Comparison of ENCODE assay signal across 7 cellular contexts in the genomic region with DNA sequence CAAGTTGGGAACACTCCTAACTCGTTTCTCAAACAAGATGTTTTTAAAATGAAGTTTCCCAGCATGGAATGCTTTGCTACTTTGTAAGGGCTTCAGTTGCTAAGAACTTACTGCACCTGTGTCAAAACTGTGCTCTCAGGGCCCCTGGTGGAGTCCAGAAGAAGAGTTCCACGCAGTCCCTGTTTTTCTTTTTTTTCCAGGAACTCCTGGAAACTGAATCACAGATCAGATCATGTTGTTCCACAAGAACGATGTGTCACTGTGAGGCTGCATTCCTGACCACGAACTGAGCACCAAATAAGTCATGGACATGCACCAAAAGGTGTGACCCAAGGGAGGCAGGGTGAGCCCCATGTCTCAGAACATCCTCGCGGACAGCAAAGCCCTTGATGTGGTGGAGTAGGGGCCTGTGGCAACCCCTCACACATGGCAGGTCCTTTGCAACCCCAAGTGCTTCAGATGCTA.
DNase-seq lines count a peak whose midpoint lies in the region; ATAC-seq, FAIRE-seq and TF ChIP-seq lines count a peak whose summit lies in the region.

No MANE protein-coding gene starts in this region.

- H3K27me3 ChIP-seq in IMR-90 (ENCODE audit: control insufficient read depth, insufficient read depth, low read length) (peaks cover 19% of the 10 kb centered on the region), body of pancreas (no peaks in the 10 kb centered on the region), thoracic aorta (replicated peaks; ENCODE audit: insufficient read depth) (no peaks in the 10 kb centered on the region), transverse colon (no peaks in the 10 kb centered on the region)

- peak; percentile 46; the same call in 1 of the 2 replicates for TF ChIP-seq RAD21 in IMR-90 (IDR thresholded peaks at IDR 0.05; ENCODE audit: low read length)

- H4K20me1 ChIP-seq in IMR-90 (ENCODE audit: insufficient read depth, low read length), result peaks cover 3% of the 10 kb centered on the region; the same call in 1 of the 2 replicates

- no peak overlapping the region for H3K18ac ChIP-seq in IMR-90 (ENCODE audit: low read depth, low read length)

- ATAC-seq in IMR-90 (ENCODE audit: low read depth) (peak; percentile 73), body of pancreas (peak; percentile 81), thoracic aorta (ENCODE audit: insufficient number of reproducible peaks, low FRiP score, low read depth) (peak; percentile 55)

- FAIRE-seq in kidney (lab: Jason Lieb, UNC), result no peak

- no peak for TF ChIP-seq POLR2A in IMR-90 (IDR thresholded peaks at IDR 0.05; ENCODE audit: low read depth, low read length)
- TF ChIP-seq POLR2A in body of pancreas (IDR thresholded peaks at IDR 0.05), result no peak
- TF ChIP-seq POLR2A in transverse colon (IDR thresholded peaks at IDR 0.05), result no peak

- no peak overlapping the region for H4K8ac ChIP-seq in IMR-90 (ENCODE audit: low read depth in 2 of 2, low read length in 2 of 2)

- no peak overlapping the region for H2AK5ac ChIP-seq in IMR-90 (ENCODE audit: low read depth, low read length)

- H3K9me3 ChIP-seq in IMR-90 (ENCODE audit: control insufficient read depth, insufficient read depth, low read length) (no peaks in the 10 kb centered on the region), body of pancreas (no peaks in the 10 kb centered on the region), kidney (ENCODE audit: control insufficient read depth in 1 of 2, low read length in 2 of 2) (no peaks in the 10 kb centered on the region), thoracic aorta (no peaks in the 10 kb centered on the region), transverse colon (no peaks in the 10 kb centered on the region)

- CTCF ChIA-PET in IMR-90 (lab: Yijun Ruan, JAX), result no interaction called here

- BruUV-seq in IMR-90 (replicated peaks; lab: Mats Ljungman, UMichigan), result no TSS peak

- no peak overlapping the region for H3K56ac ChIP-seq in IMR-90 (ENCODE audit: extremely low read depth, insufficient read depth, low read length)

- intact Hi-C loops in IMR-90 (cut with micrococcal nuclease) (no loop called here), body of pancreas (cut with DNase I) (no loop called here), kidney (cut with DNase I) (no loop called here), transverse colon (cut with DNase I; ENCODE audit: low total_unique reads) (no loop called here)

- H2BK5ac ChIP-seq in IMR-90 (ENCODE audit: low read depth, low read length, poor library complexity, severe bottlenecking), result no peak overlapping the region

- peaks cover 6% of the 10 kb centered on the region for H3K4me1 ChIP-seq in IMR-90 (ENCODE audit: control insufficient read depth, insufficient read depth, low read length)
- peaks cover 27% of the 10 kb centered on the region for H3K4me1 ChIP-seq in body of pancreas
- H3K4me1 ChIP-seq in kidney (ENCODE audit: control insufficient read depth in 1 of 2, insufficient read depth in 1 of 2, low read depth in 1 of 2, low read length in 2 of 2), result peaks cover 6 to 12% of the 10 kb centered on the region in 2 donors
- peaks cover 18 to 28% of the 10 kb centered on the region in 2 donors for H3K4me1 ChIP-seq in thoracic aorta (ENCODE audit: control insufficient read depth in 1 of 2, low read depth in 2 of 2)
- peaks cover 0 to 13% (median 6%) of the 10 kb centered on the region in 4 donors for H3K4me1 ChIP-seq in transverse colon

- dilution Hi-C loops in IMR-90 (cut with HindIII; ENCODE audit: low sequenced_read_pairs, unreplicated experiment), result no loop called here

- H2BK20ac ChIP-seq in IMR-90 (ENCODE audit: low read depth, low read length), result no peak overlapping the region

- H4K91ac ChIP-seq in IMR-90 (ENCODE audit: insufficient read depth, low read depth, low read length), result no peak overlapping the region

- H3K9ac ChIP-seq in IMR-90 (ENCODE audit: low read depth, low read length) (no peak overlapping the region), kidney (ENCODE audit: low read length in 2 of 2) (no peak overlapping the region)

- no peaks in the 10 kb centered on the region for H3K79me1 ChIP-seq in IMR-90 (ENCODE audit: low read depth in 1 of 2, low read length in 2 of 2)

- no peak overlapping the region for H3K14ac ChIP-seq in IMR-90 (replicated peaks; ENCODE audit: low read depth, low read length)

- H3K4me3 ChIP-seq in IMR-90 (ENCODE audit: insufficient read depth, low read depth, low read length) (no peak overlapping the region), body of pancreas (no peak overlapping the region), kidney (ENCODE audit: low read length in 2 of 2) (no peak overlapping the region), thoracic aorta (no peak overlapping the region), transverse colon (no peak overlapping the region)

- no peak overlapping the region for H3K4me2 ChIP-seq in IMR-90 (ENCODE audit: low read depth, low read length)

- no peak overlapping the region for H2AK9ac ChIP-seq in IMR-90 (replicated peaks; ENCODE audit: low read depth, low read length, poor library complexity)

- no CpG with 5 or more reads among the region's 6 CpGs for WGBS in IMR-90 (ENCODE audit: extremely low coverage in 2 of 2, insufficient read length in 1 of 2), 2 experiments
- WGBS in body of pancreas, 2 donors, result 27 to 30% methylated on average over 6 of the region's 6 CpGs
- 41 to 100% methylated on average over 2 to 6 of the region's 6 CpGs for WGBS in transverse colon (ENCODE audit: low coverage in 1 of 2), 2 donors

- H2BK15ac ChIP-seq in IMR-90 (ENCODE audit: low read depth, low read length), result no peak overlapping the region

- peak overlapping the region; percentile 28 for H2AFZ ChIP-seq in IMR-90 (replicated peaks; ENCODE audit: low read length, poor library complexity)

- in situ Hi-C loops in IMR-90 (cut with MboI; ENCODE audit: low sequenced_read_pairs) (no loop called here), transverse colon (cut with MboI; ENCODE audit: low pct_ligation_motif_present in 1 of 4, low pct_unique_long_range_greater_than_20kb in 1 of 4, low sequenced_read_pairs in 3 of 4) (no loop called here)

- H3K27ac ChIP-seq in IMR-90 (ENCODE audit: insufficient read depth, low read length) (no peak overlapping the region), body of pancreas (peak overlapping the region; percentile 40 to 69 (median 60)), kidney (ENCODE audit: low read depth in 2 of 2, low read length in 2 of 2) (no peak overlapping the region), thoracic aorta (peak overlapping the region; percentile 51 to 83), transverse colon (peak overlapping the region in 1 of 4 donors; percentile 81)

- TF ChIP-seq CTCF in IMR-90 (conservative IDR thresholded peaks at IDR 0.05; ENCODE audit: low read depth, low read length), result peak; percentile 33
- TF ChIP-seq CTCF in body of pancreas (IDR thresholded peaks at IDR 0.05), result peak in 4 of 7 experiments; percentile 39 to 49 (median 45)
- no peak for TF ChIP-seq CTCF in kidney (IDR thresholded peaks at IDR 0.05; ENCODE audit: borderline replicate concordance, extremely low read depth, insufficient read depth)
- peak; percentile 58 for TF ChIP-seq CTCF in thoracic aorta (IDR thresholded peaks at IDR 0.05)
- TF ChIP-seq CTCF in transverse colon (IDR thresholded peaks at IDR 0.05), result no peak

- H3K9me1 ChIP-seq in IMR-90 (ENCODE audit: insufficient read depth, low read length), result no peaks in the 10 kb centered on the region

- H4K5ac ChIP-seq in IMR-90 (ENCODE audit: low read depth, low read length), result no peak overlapping the region

- TF ChIP-seq EP300 in transverse colon (IDR thresholded peaks at IDR 0.05; ENCODE audit: low read depth), result no peak

- H3K23ac ChIP-seq in IMR-90 (ENCODE audit: low read depth, low read length), result no peak overlapping the region

- POLR2A ChIA-PET in IMR-90 (lab: Charles Lee; ENCODE audit: unreplicated experiment), result no interaction called here

- peak; percentile 72 for DNase-seq in IMR-90
- DNase-seq in body of pancreas, result peak; percentile 37 to 64 (median 51)
- peak; percentile 74 for DNase-seq in kidney
- DNase-seq in thoracic aorta (ENCODE audit: low spot score), result peak; percentile 30
- DNase-seq in NCI-H526 (lab: John Stamatoyannopoulos, UW), result no peak
- no peak for DNase-seq in transverse colon
- DNase-seq in pons (ENCODE audit: low spot score), result no peak

- H3K36me3 ChIP-seq in IMR-90 (ENCODE audit: control insufficient read depth, insufficient read depth, low read length) (no peaks in the 10 kb centered on the region), body of pancreas (replicated peaks in 1 of 2; ENCODE audit: insufficient read depth in 1 of 2, low read depth in 2 of 2) (no peaks in the 10 kb centered on the region), kidney (ENCODE audit: control insufficient read depth in 1 of 2, insufficient read depth in 2 of 2, low read length in 2 of 2) (no peaks in the 10 kb centered on the region), thoracic aorta (no peaks in the 10 kb centered on the region), transverse colon (no peaks in the 10 kb centered on the region)

- no peak overlapping the region for H3K4ac ChIP-seq in IMR-90 (ENCODE audit: low read depth, low read length)

- no peak overlapping the region for H2BK120ac ChIP-seq in IMR-90 (ENCODE audit: low read depth, low read length)

TF ChIP-seq in IMR-90, 13 proteins besides CTCF, POLR2A, EP300 and RAD21:
- TF ChIP-seq SMC3 (IDR thresholded peaks at IDR 0.05; ENCODE audit: low read depth, low read length) (0 out of 2 replicates have a peak, but pooled peaks have one; percentile 11), ELK1 (IDR thresholded peaks at IDR 0.05; ENCODE audit: borderline replicate concordance, low read depth, low read length) (no peak), NFE2L2 (IDR thresholded peaks at IDR 0.05; ENCODE audit: low read depth, low read length) (peak; percentile 60; the same call in 1 of the 2 replicates), BHLHE40 (IDR thresholded peaks at IDR 0.05; ENCODE audit: low read depth, low read length) (no peak), FOS (IDR thresholded peaks at IDR 0.05; ENCODE audit: low read depth, low read length) (no peak)
- TF ChIP-seq, protein P1, sequence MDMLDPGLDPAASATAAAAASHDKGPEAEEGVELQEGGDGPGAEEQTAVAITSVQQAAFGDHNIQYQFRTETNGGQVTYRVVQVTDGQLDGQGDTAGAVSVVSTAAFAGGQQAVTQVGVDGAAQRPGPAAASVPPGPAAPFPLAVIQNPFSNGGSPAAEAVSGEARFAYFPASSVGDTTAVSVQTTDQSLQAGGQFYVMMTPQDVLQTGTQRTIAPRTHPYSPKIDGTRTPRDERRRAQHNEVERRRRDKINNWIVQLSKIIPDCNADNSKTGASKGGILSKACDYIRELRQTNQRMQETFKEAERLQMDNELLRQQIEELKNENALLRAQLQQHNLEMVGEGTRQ (IDR thresholded peaks at IDR 0.05; ENCODE audit: low read depth, low read length), result no peak

Comparison
In these comparisons a context has a peak if more than half of its experiments do, and no peak if none do; other contexts are left out.
1. DNase-seq: peak in IMR-90 (single experiment), body of pancreas (4 of 4), kidney (single experiment) and thoracic aorta (single experiment); none in NCI-H526 (0 of 2), transverse colon (single experiment) and pons (single experiment).
2. H3K27ac ChIP-seq: peak in body of pancreas (4 of 4) and thoracic aorta (2 of 2); none in IMR-90 (single experiment) and kidney (0 of 2).
3. CTCF ChIP-seq: peak in IMR-90 (single experiment), body of pancreas (4 of 7) and thoracic aorta (single experiment); none in kidney (single experiment) and transverse colon (0 of 5).
4. Peak in every context shown above with its lines, with median percentiles within 50 percentile points of each other: ATAC-seq.